2 cellular contexts compared by ENCODE assay signal in genomic region chr1:235325139-235325538, GRCh38.
TF ChIP-seq lines count a peak whose summit lies in the region.

No MANE protein-coding gene starts in this region.

TF ChIP-seq in GM12878, 131 proteins besides CTCF, POLR2A, EP300 and RAD21:
- TF ChIP-seq ZBTB40 (IDR thresholded peaks at IDR 0.05; ENCODE audit: borderline replicate concordance) (no peak), GABPA (IDR thresholded peaks at IDR 0.05; ENCODE audit: low read depth) (0 out of 2 replicates have a peak, but pooled peaks have one; percentile 11), MTA2 (IDR thresholded peaks at IDR 0.05; ENCODE audit: low read depth) (no peak), ZNF384 (IDR thresholded peaks at IDR 0.05; ENCODE audit: borderline replicate concordance, low read depth, low read length) (peak; percentile 77; the same call in 1 of the 2 replicates), TCF12 (IDR thresholded peaks at IDR 0.05; ENCODE audit: low read depth, low read length) (no peak), CUX1 (IDR thresholded peaks at IDR 0.05; ENCODE audit: insufficient replicate concordance, low read depth, low read length) (no peak), PAX5 (IDR thresholded peaks at IDR 0.05; ENCODE audit: borderline replicate concordance, low read depth, low read length) (no peak), RB1 (IDR thresholded peaks at IDR 0.05; ENCODE audit: borderline replicate concordance) (no peak)

TF ChIP-seq in HEK293T, 16 proteins besides CTCF, POLR2A, EP300 and RAD21:
- no peak for TF ChIP-seq NFRKB (IDR thresholded peaks at IDR 0.05)
- TF ChIP-seq SUZ12 (IDR thresholded peaks at IDR 0.05), result no peak
- no peak for TF ChIP-seq L3MBTL2 (conservative IDR thresholded peaks at IDR 0.05)
- no peak for TF ChIP-seq SP1 (IDR thresholded peaks at IDR 0.05)
- TF ChIP-seq CTBP1 (IDR thresholded peaks at IDR 0.05; ENCODE audit: borderline replicate concordance), result no peak
- TF ChIP-seq ELF4 (IDR thresholded peaks at IDR 0.05), result no peak
- no peak for TF ChIP-seq FOXA1 (IDR thresholded peaks at IDR 0.05)
- no peak for TF ChIP-seq PKNOX1 (IDR thresholded peaks at IDR 0.05)
- TF ChIP-seq FOXK2 (IDR thresholded peaks at IDR 0.05), result no peak
- no peak for TF ChIP-seq FOXM1 (IDR thresholded peaks at IDR 0.05; ENCODE audit: borderline replicate concordance)
- TF ChIP-seq HDGF (IDR thresholded peaks at IDR 0.05; ENCODE audit: borderline replicate concordance), result no peak
- no peak for TF ChIP-seq TARDBP (IDR thresholded peaks at IDR 0.05)
- TF ChIP-seq BHLHE40 (IDR thresholded peaks at IDR 0.05; ENCODE audit: borderline replicate concordance), result no peak
- no peak for TF ChIP-seq LEF1 (IDR thresholded peaks at IDR 0.05; ENCODE audit: borderline replicate concordance)
- no peak for TF ChIP-seq ARNT (IDR thresholded peaks at IDR 0.05)
- TF ChIP-seq ZNF384 (IDR thresholded peaks at IDR 0.05), result no peak
